In genomic region chrX:133405498-133406180, GRCh38 we compare ENCODE assay signal across 24 cellular contexts. TPM values are rescaled to one million over a fixed set of nuclear protein-coding genes. Genes with fewer than 3 reads are reported as not detected.
"Had no signal": no experiment of that assay in that cellular context is flagged by ENCODE, and none has a peak within 500 bp of the region (broad histone marks: within the 10 kb centered on the region; RNA-seq: fewer than 3 reads in every experiment).

No MANE protein-coding gene starts in this region.

- H3K27me3 ChIP-seq: body of pancreas, Peyer's patch, SJSA1 had no signal

- DNase-seq: activated CD4-positive, alpha-beta T cell treated with anti-CD3 and anti-CD28 coated beads for 4 hours; activated CD8-positive, alpha-beta memory T cell treated with anti-CD3 and anti-CD28 coated beads, Interleukin-2, amount 50 U/mL, for 48 hours; activated CD8-positive, alpha-beta T cell treated with anti-CD3 and anti-CD28 coated beads, Interleukin-2, amount 10 ng/mL, durations not matched to agents 7 days and 5 days; activated naive CD4-positive, alpha-beta T cell; activated T-cell treated with anti-CD3 and anti-CD28 coated beads, Interleukin-2, amount 50 U/mL, for 1 hour; adrenal gland; aorta; body of pancreas; Karpas-422; NCI-H146; NCI-H187 treated with DMSO at 0.1 percent for 48 hours; NCI-H2081 treated with DMSO at 0.1 percent for 48 hours; NCI-H446; Peyer's patch; Right ventricle myocardium superior; SW 1271 had no signal

- H3K27ac ChIP-seq: adrenal gland, body of pancreas, Peyer's patch, RWPE1, SJSA1 had no signal

- H3K36me3 ChIP-seq: adrenal gland, Peyer's patch had no signal

- H3K27ac Mint-ChIP-seq: activated CD8-positive, alpha-beta T cell treated with anti-CD3 and anti-CD28 coated beads, Interleukin-2, amount 10 ng/mL, durations not matched to agents 7 days and 5 days; activated naive CD4-positive, alpha-beta T cell treated with anti-CD3 and anti-CD28 coated beads, Interleukin-2, amount 50 U/mL, for 72 hours had no signal

- H3K4me3 Mint-ChIP-seq: activated CD8-positive, alpha-beta T cell treated with anti-CD3 and anti-CD28 coated beads, Interleukin-2, amount 10 ng/mL, durations not matched to agents 7 days and 5 days; central memory CD8-positive, alpha-beta T cell had no signal

- H3K9me3 ChIP-seq: adrenal gland, body of pancreas, Peyer's patch, SJSA1 had no signal

- H3K4me1 Mint-ChIP-seq: central memory CD8-positive, alpha-beta T cell had no signal

- FAIRE-seq: K562 had no signal

- ATAC-seq: activated CD4-positive, CD25-positive, alpha-beta regulatory T cell treated with anti-CD3 and anti-CD28 coated beads, Interleukin-2, amount 50 U/mL, for 24 hours; activated CD8-positive, alpha-beta T cell treated with anti-CD3 and anti-CD28 coated beads, Interleukin-2, amount 10 ng/mL, durations not matched to agents 7 days and 5 days; activated naive CD4-positive, alpha-beta T cell treated with anti-CD3 and anti-CD28 coated beads, Interleukin-2, amount 50 U/mL, for 72 hours; body of pancreas; K562; SK-N-SH treated with all-trans-retinoic acid at 6 μM for 48 hours had no signal

- H3K4me1 ChIP-seq: adrenal gland, Peyer's patch had no signal

- H3K27me3 Mint-ChIP-seq: central memory CD8-positive, alpha-beta T cell had no signal

- H3K9me3 Mint-ChIP-seq: central memory CD8-positive, alpha-beta T cell had no signal

- H3K36me3 Mint-ChIP-seq: activated naive CD4-positive, alpha-beta T cell treated with anti-CD3 and anti-CD28 coated beads, Interleukin-2, amount 50 U/mL, for 72 hours had no signal

- H3K4me3 ChIP-seq: adrenal gland, body of pancreas, K562, Peyer's patch, SJSA1 had no signal

RNA-seq across cellular contexts. Expression of gene GPC4, which starts 9.7 kb away (rescaled TPM):
- total RNA-seq: activated CD8-positive, alpha-beta T cell treated with anti-CD3 and anti-CD28 coated beads, Interleukin-2, amount 10 ng/mL, durations not matched to agents 7 days and 5 days; T-helper 1 cell treated with Interleukin-12 subunit alpha and Interleukin-12 subunit beta and Interleukin-4 antibody, amounts not matched to agents 30 ng/mL and 1 ng/mL, for 36 hours had no signal
- polyA plus RNA-seq: K562 had no signal
